ENCODE assay signal across 23 cellular contexts in genomic region chr11:118243161-118243560, GRCh38. TPM values are rescaled to one million over a fixed set of nuclear protein-coding genes. Genes with fewer than 3 reads are reported as not detected.
DNase-seq lines count a peak whose midpoint lies in the region; ATAC-seq and TF ChIP-seq lines count a peak whose summit lies in the region.
"Had no signal": no experiment of that assay in that cellular context is flagged by ENCODE, and none has a peak within 500 bp of the region (broad histone marks: within the 10 kb centered on the region; RNA-seq: fewer than 3 reads in every experiment).

No MANE protein-coding gene starts in this region.

- H3K4me1 ChIP-seq in thyroid gland = peaks cover 24 to 69% of the 10 kb centered on the region in 2 donors
- H3K4me1 ChIP-seq: gastrocnemius medialis, psoas muscle, SJSA1 had no signal

- H3K4me1 Mint-ChIP-seq in activated naive CD4-positive, alpha-beta T cell treated with anti-CD3 and anti-CD28 coated beads for 36 hours (ENCODE audit: low read depth) = peaks cover 89% of the 10 kb centered on the region
- peaks cover 84% of the 10 kb centered on the region for H3K4me1 Mint-ChIP-seq in activated naive CD4-positive, alpha-beta T cell treated with anti-CD3 and anti-CD28 coated beads, Interleukin-2, amount 10 ng/mL, durations not matched to agents 7 days and 5 days
- H3K4me1 Mint-ChIP-seq in WTC11 = peaks cover 20% of the 10 kb centered on the region
- peaks cover 70% of the 10 kb centered on the region for H3K4me1 Mint-ChIP-seq in endothelial cell (ENCODE audit: unreplicated experiment)

- H3K36me3 ChIP-seq in thyroid gland = no peaks in the 10 kb centered on the region
- H3K36me3 ChIP-seq: gastrocnemius medialis, Peyer's patch, SJSA1 had no signal

- H3K36me3 Mint-ChIP-seq in activated naive CD4-positive, alpha-beta T cell treated with anti-CD3 and anti-CD28 coated beads for 36 hours (ENCODE audit: low read depth) = peaks cover 12% of the 10 kb centered on the region
- H3K36me3 Mint-ChIP-seq in activated naive CD4-positive, alpha-beta T cell treated with anti-CD3 and anti-CD28 coated beads, Interleukin-2, amount 10 ng/mL, durations not matched to agents 7 days and 5 days = peaks cover 30% of the 10 kb centered on the region
- H3K36me3 Mint-ChIP-seq in WTC11 (no peaks in the 10 kb centered on the region), endothelial cell (ENCODE audit: low read depth, unreplicated experiment) (peaks cover 4% of the 10 kb centered on the region)

- no peak for TF ChIP-seq CTCF in WTC11 (IDR thresholded peaks at IDR 0.05)
- no peak for TF ChIP-seq CTCF in endothelial cell (IDR thresholded peaks at IDR 0.05; ENCODE audit: unreplicated experiment)
- no peak for TF ChIP-seq CTCF in thyroid gland (IDR thresholded peaks at IDR 0.05)

- peak overlapping the region in 2 of 3 donors; percentile 88 to 94 for H3K27ac ChIP-seq in thyroid gland
- H3K27ac ChIP-seq: gastrocnemius medialis, psoas muscle, SJSA1 had no signal

- intact Hi-C loops in activated naive CD4-positive, alpha-beta T cell treated with anti-CD3 and anti-CD28 coated beads for 36 hours (cut with micrococcal nuclease) = loop anchor here (5.0 kb wide), 1 partner anchor 194 kb away; the partner anchor contains the start of gene KMT2A
- intact Hi-C loops in thyroid gland (cut with DNase I) = no loop called here

- CTCF ChIA-PET in activated naive CD4-positive, alpha-beta T cell treated with anti-CD3 and anti-CD28 coated beads for 36 hours (lab: Charles Lee) = interaction anchor here (1.1 to 2.9 kb wide), 5 partner anchors 8 to 44 kb away, joined by 5 to 14 read pairs (median 6); no protein-coding TSS in a partner anchor
- CTCF ChIA-PET in activated naive CD4-positive, alpha-beta T cell treated with anti-CD3 and anti-CD28 coated beads, Interleukin-2, amount 10 ng/mL, durations not matched to agents 7 days and 5 days (lab: Charles Lee) = interaction anchor here (1.1 to 2.3 kb wide), 3 partner anchors 16 to 45 kb away, joined by 5 to 6 read pairs (median 5); no protein-coding TSS in a partner anchor
- CTCF ChIA-PET in WTC11 (lab: Charles Lee) = no interaction called here

- no peaks in the 10 kb centered on the region for H3K27me3 ChIP-seq in thyroid gland
- H3K27me3 ChIP-seq: Peyer's patch, SJSA1 had no signal

- 86 to 88% methylated on average over 7 of the region's 8 CpGs for WGBS in thyroid gland, 2 donors

- DNase-seq in activated naive CD4-positive, alpha-beta T cell treated with anti-CD3 and anti-CD28 coated beads for 36 hours = no peak
- DNase-seq in activated naive CD4-positive, alpha-beta T cell treated with anti-CD3 and anti-CD28 coated beads, Interleukin-2, amount 10 ng/mL, durations not matched to agents 7 days and 5 days = no peak
- DNase-seq in WTC11 (ENCODE audit: low spot score) (no peak), endothelial cell (ENCODE audit: low spot score) (no peak), thyroid gland (no peak), NCI-H345 treated with DMSO at 0.1 percent for 48 hours (lab: John Stamatoyannopoulos, UW; ENCODE audit: unreplicated experiment) (no peak), retina (no peak), NCI-H774 (lab: John Stamatoyannopoulos, UW) (no peak)
- DNase-seq: activated CD4-positive, CD25-positive, alpha-beta regulatory T cell treated with anti-CD3 and anti-CD28 coated beads, Interleukin-2, amount 50 U/mL, for 72 hours; activated T-cell treated with anti-CD3 and anti-CD28 coated beads for 4 hours; DND-41; gastrocnemius medialis; IMR-90; MM.1S; NCI-H1694 treated with DMSO at 0.1 percent for 48 hours; NCI-H82; Peyer's patch; psoas muscle; stimulated activated CD4-positive, alpha-beta T cell treated with anti-CD3 and anti-CD28 coated beads, Interleukin-2, amount 100 ng/mL, for 48 hours; substantia nigra had no signal

- H3K9me3 ChIP-seq in thyroid gland = no peaks in the 10 kb centered on the region
- H3K9me3 ChIP-seq: gastrocnemius medialis, Peyer's patch, psoas muscle, SJSA1 had no signal

- peak; percentile 58; the same call in 1 of the 2 replicates for ATAC-seq in WTC11
- ATAC-seq: gastrocnemius medialis, psoas muscle had no signal

- peak overlapping the region; percentile 0 for H3K4me3 Mint-ChIP-seq in activated naive CD4-positive, alpha-beta T cell treated with anti-CD3 and anti-CD28 coated beads for 36 hours
- H3K4me3 Mint-ChIP-seq in activated naive CD4-positive, alpha-beta T cell treated with anti-CD3 and anti-CD28 coated beads, Interleukin-2, amount 10 ng/mL, durations not matched to agents 7 days and 5 days = no peak overlapping the region
- H3K4me3 Mint-ChIP-seq in WTC11 (no peak overlapping the region), endothelial cell (ENCODE audit: unreplicated experiment) (no peak overlapping the region)
- H3K4me3 Mint-ChIP-seq: memory B cell had no signal

- no peaks in the 10 kb centered on the region for H3K9me3 Mint-ChIP-seq in activated naive CD4-positive, alpha-beta T cell treated with anti-CD3 and anti-CD28 coated beads for 36 hours
- no peaks in the 10 kb centered on the region for H3K9me3 Mint-ChIP-seq in activated naive CD4-positive, alpha-beta T cell treated with anti-CD3 and anti-CD28 coated beads, Interleukin-2, amount 10 ng/mL, durations not matched to agents 7 days and 5 days
- no peaks in the 10 kb centered on the region for H3K9me3 Mint-ChIP-seq in WTC11
- no peaks in the 10 kb centered on the region for H3K9me3 Mint-ChIP-seq in endothelial cell (ENCODE audit: unreplicated experiment)
- H3K9me3 Mint-ChIP-seq: memory B cell had no signal

- no peak overlapping the region for H3K4me3 ChIP-seq in thyroid gland (replicated peaks in 1 of 3)
- H3K4me3 ChIP-seq: gastrocnemius medialis, Peyer's patch, psoas muscle, SJSA1, skin epidermis had no signal

- no peaks in the 10 kb centered on the region for H3K27me3 Mint-ChIP-seq in activated naive CD4-positive, alpha-beta T cell treated with anti-CD3 and anti-CD28 coated beads for 36 hours (ENCODE audit: low read depth)
- H3K27me3 Mint-ChIP-seq in activated naive CD4-positive, alpha-beta T cell treated with anti-CD3 and anti-CD28 coated beads, Interleukin-2, amount 10 ng/mL, durations not matched to agents 7 days and 5 days = no peaks in the 10 kb centered on the region
- H3K27me3 Mint-ChIP-seq in WTC11 (ENCODE audit: low read depth) (peaks cover 36% of the 10 kb centered on the region), endothelial cell (ENCODE audit: unreplicated experiment) (peaks cover 9% of the 10 kb centered on the region)
- H3K27me3 Mint-ChIP-seq: memory B cell had no signal

- peak overlapping the region; percentile 99 for H3K27ac Mint-ChIP-seq in activated naive CD4-positive, alpha-beta T cell treated with anti-CD3 and anti-CD28 coated beads for 36 hours
- H3K27ac Mint-ChIP-seq in activated naive CD4-positive, alpha-beta T cell treated with anti-CD3 and anti-CD28 coated beads, Interleukin-2, amount 10 ng/mL, durations not matched to agents 7 days and 5 days = no peak overlapping the region
- peak overlapping the region; percentile 16; the same call in 1 of the 2 replicates for H3K27ac Mint-ChIP-seq in WTC11
- H3K27ac Mint-ChIP-seq in endothelial cell (ENCODE audit: unreplicated experiment) = peak overlapping the region; percentile 2
- H3K27ac Mint-ChIP-seq: memory B cell had no signal

- no peak for TF ChIP-seq POLR2A in thyroid gland (IDR thresholded peaks at IDR 0.05)

- POLR2A ChIA-PET in WTC11 (lab: Charles Lee) = no interaction called here

TF ChIP-seq in WTC11, 78 proteins besides CTCF, POLR2A, EP300 and RAD21:
- TF ChIP-seq USF1 (CRISPR knock-in tag; IDR thresholded peaks at IDR 0.05) = no peak
- no peak for TF ChIP-seq IRF2 (CRISPR knock-in tag; IDR thresholded peaks at IDR 0.05; ENCODE audit: borderline replicate concordance, low read depth)
TF ChIP-seq in WTC11: peak in this region for 0.

RNA-seq across cellular contexts. Expression of gene MPZL3, which starts 9.0 kb away (rescaled TPM):
- total RNA-seq in activated naive CD4-positive, alpha-beta T cell treated with anti-CD3 and anti-CD28 coated beads for 36 hours = 10 to 100 TPM; 29.3 to 30.5 TPM
- total RNA-seq in WTC11 (2021) = 1.6 to 2.1 TPM (median 2.0 TPM) in 3 replicates
- total RNA-seq in endothelial cell (ENCODE audit: unreplicated experiment) = 10.7 TPM
- total RNA-seq in thyroid gland = 10 to 100 TPM in 3 of 4 donors, 1 to 10 TPM in 1; 6.9 to 15.3 (median 12.3) TPM
- total RNA-seq: SJSA1 had no signal

RNA-seq across cellular contexts. Expression of gene JAML, which starts 18.4 kb away (rescaled TPM):
- total RNA-seq in activated naive CD4-positive, alpha-beta T cell treated with anti-CD3 and anti-CD28 coated beads for 36 hours = 10 to 100 TPM; 67.5 to 71.4 TPM
- 0.24 to 0.37 TPM in 2 of 3 replicates, not detected in the other for total RNA-seq in WTC11 (2021)
- total RNA-seq in endothelial cell (ENCODE audit: unreplicated experiment) = 0.31 TPM
- 1 to 10 TPM; 2.2 to 3.1 (median 2.6) TPM for total RNA-seq in thyroid gland
- total RNA-seq: IMR-90, SJSA1 had no signal

RNA-seq across cellular contexts. Expression of gene MPZL2, which starts 20.9 kb away (rescaled TPM):
- 10 to 100 TPM; 25.3 to 28.4 TPM for total RNA-seq in activated naive CD4-positive, alpha-beta T cell treated with anti-CD3 and anti-CD28 coated beads for 36 hours
- 1.2 to 1.8 TPM (median 1.4 TPM) in 3 replicates for total RNA-seq in WTC11 (2021)
- 1.0 TPM for total RNA-seq in endothelial cell (ENCODE audit: unreplicated experiment)
- 10 to 100 TPM; 40.3 to 92.7 (median 76.1) TPM for total RNA-seq in thyroid gland
- total RNA-seq: IMR-90, SJSA1 had no signal

Comparison
In these comparisons a context has a peak if more than half of its experiments do, and no peak if none do; other contexts are left out.
1. RNA of gene JAML, which starts 18.4 kb away (total RNA-seq): 67.5 to 71.4 TPM in activated naive CD4-positive, alpha-beta T cell treated with anti-CD3 and anti-CD28 coated beads for 36 hours; 2.2 to 3.1 TPM in thyroid gland, 0.31 TPM in endothelial cell (single experiment) and 0.24 to 0.37 TPM in WTC11; every median in the first group is over 10 times any median in the second.